Comparison of ENCODE assay signal across 2 cellular contexts in genomic region chr15:75166489-75167063, GRCh38.
TF ChIP-seq lines count a peak whose summit lies in the region.
"Not testable (repeated sequence)": the region's sequence is repeated elsewhere in the genome, so short reads cannot be mapped to it uniquely, and the experiment has no call there.

No MANE protein-coding gene starts in this region.

TF ChIP-seq in K562, 482 proteins besides CTCF, POLR2A, EP300 and RAD21 (continues in another document):
- TF ChIP-seq TEAD1 (CRISPR knock-in tag; IDR thresholded peaks at IDR 0.05) (peak in 1 of 2 experiments; percentile 73; a peak in 2 of 4 replicates), CBFA2T2 (conservative IDR thresholded peaks at IDR 0.05) (peak; percentile 68), SMARCE1 (IDR thresholded peaks at IDR 0.05) (peak; percentile 57; the same call in 1 of the 2 replicates), NCOA1 (IDR thresholded peaks at IDR 0.05; ENCODE audit: low read depth) (peak; percentile 43; the same call in 1 of the 2 replicates), PTTG1 (tag; IDR thresholded peaks at IDR 0.05; ENCODE audit: low read depth) (peak; percentile 70; the same call in 1 of the 2 replicates), MEF2D (tag; conservative IDR thresholded peaks at IDR 0.05; ENCODE audit: low read depth) (peak; percentile 81), CHAMP1 (IDR thresholded peaks at IDR 0.05) (0 out of 2 replicates have a peak, but pooled peaks have one; percentile 22), ID3 (tag; IDR thresholded peaks at IDR 0.05) (peak; percentile 87), HES1 (IDR thresholded peaks at IDR 0.05; ENCODE audit: low read depth) (peak; percentile 45; the same call in 1 of the 2 replicates), NCOA2 (IDR thresholded peaks at IDR 0.05; ENCODE audit: partially characterized antibody in 2 of 2) (peak in 1 of 2 experiments; percentile 49), HDAC3 (IDR thresholded peaks at IDR 0.05; ENCODE audit: borderline replicate concordance, partially characterized antibody) (peak; percentile 88), CBFA2T3 (IDR thresholded peaks at IDR 0.05) (peak; percentile 79), NCOR1 (IDR thresholded peaks at IDR 0.05) (peak; percentile 89), KDM1A (IDR thresholded peaks at IDR 0.05) (peak; percentile 62 to 76; a peak in 3 of 4 replicates), NR2C1 (tag; IDR thresholded peaks at IDR 0.05) (0 out of 2 replicates have a peak, but pooled peaks have one; percentile 32), HDAC1 (IDR thresholded peaks at IDR 0.05) (0 out of 4 replicates have a peak, but pooled peaks of 1 of the 2 experiments have one; percentile 21), MEF2A (IDR thresholded peaks at IDR 0.05; ENCODE audit: control insufficient read depth, low read depth, low read length) (0 out of 2 replicates have a peak, but pooled peaks have one; percentile 28), TBL1XR1 (IDR thresholded peaks at IDR 0.05; ENCODE audit: low read length in 2 of 2) (peak in 1 of 2 experiments; percentile 77; a peak in 2 of 4 replicates), ARID1B (IDR thresholded peaks at IDR 0.05) (peak; percentile 82), TCF3 (CRISPR knock-in tag; IDR thresholded peaks at IDR 0.05) (peak; percentile 74)
- TF ChIP-seq ID3 (CRISPR knock-in tag; IDR thresholded peaks at IDR 0.05); NR2C1 (IDR thresholded peaks at IDR 0.05): not testable (repeated sequence)
- TF ChIP-seq, protein P1, sequence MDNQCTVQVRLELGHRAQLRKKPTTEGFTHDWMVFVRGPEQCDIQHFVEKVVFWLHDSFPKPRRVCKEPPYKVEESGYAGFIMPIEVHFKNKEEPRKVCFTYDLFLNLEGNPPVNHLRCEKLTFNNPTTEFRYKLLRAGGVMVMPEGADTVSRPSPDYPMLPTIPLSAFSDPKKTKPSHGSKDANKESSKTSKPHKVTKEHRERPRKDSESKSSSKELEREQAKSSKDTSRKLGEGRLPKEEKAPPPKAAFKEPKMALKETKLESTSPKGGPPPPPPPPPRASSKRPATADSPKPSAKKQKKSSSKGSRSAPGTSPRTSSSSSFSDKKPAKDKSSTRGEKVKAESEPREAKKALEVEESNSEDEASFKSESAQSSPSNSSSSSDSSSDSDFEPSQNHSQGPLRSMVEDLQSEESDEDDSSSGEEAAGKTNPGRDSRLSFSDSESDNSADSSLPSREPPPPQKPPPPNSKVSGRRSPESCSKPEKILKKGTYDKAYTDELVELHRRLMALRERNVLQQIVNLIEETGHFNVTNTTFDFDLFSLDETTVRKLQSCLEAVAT (IDR thresholded peaks at IDR 0.05), result peak in 1 of 2 experiments; percentile 92; a peak in 2 of 4 replicates

TF ChIP-seq in HepG2, 621 proteins besides CTCF, POLR2A, EP300 and RAD21:
- TF ChIP-seq RARA (CRISPR knock-in tag; IDR thresholded peaks at IDR 0.05), result 0 out of 2 replicates have a peak, but pooled peaks have one; percentile 25
